Comparison of ENCODE assay signal across 8 cellular contexts in genomic region chr2:201208563-201209252, GRCh38. TPM values are rescaled to one million over a fixed set of nuclear protein-coding genes. Genes with fewer than 3 reads are reported as not detected.
DNase-seq lines count a peak whose midpoint lies in the region; ATAC-seq and TF ChIP-seq lines count a peak whose summit lies in the region.

No MANE protein-coding gene starts in this region.

- H3K9me3 Mint-ChIP-seq in HFFc6 = no peaks in the 10 kb centered on the region

- H3K4me2 ChIP-seq in Karpas-422 (ENCODE audit: low read depth, low read length, poor library complexity, severe bottlenecking) = peak overlapping the region; percentile 53

- H3K27me3 Mint-ChIP-seq in HFFc6 (ENCODE audit: insufficient read depth) = no peaks in the 10 kb centered on the region; the same call in 1 of the 2 replicates

- no peaks in the 10 kb centered on the region for H3K27me3 ChIP-seq in Karpas-422 (ENCODE audit: low read length)

- H3K36me3 ChIP-seq in Karpas-422 (ENCODE audit: insufficient read depth, low read length) = no peaks in the 10 kb centered on the region

- H3K36me3 Mint-ChIP-seq in HFFc6 (ENCODE audit: low read depth) = no peaks in the 10 kb centered on the region

- no peak overlapping the region for H2AFZ ChIP-seq in Karpas-422 (ENCODE audit: low read length)

- H3K9me3 ChIP-seq in Karpas-422 (ENCODE audit: low read length) = no peaks in the 10 kb centered on the region

- TF ChIP-seq CTCF in HFFc6 (IDR thresholded peaks at IDR 0.05) = no peak

- H3K9ac ChIP-seq in Karpas-422 (ENCODE audit: low read length) = no peak overlapping the region

- H3K27ac Mint-ChIP-seq in HFFc6 = no peak overlapping the region

- no peak overlapping the region for H3K4me3 ChIP-seq in Karpas-422 (ENCODE audit: low read length)

- no peak overlapping the region for H3K4me3 Mint-ChIP-seq in HFFc6

- H3K9me2 ChIP-seq in Karpas-422 (replicated peaks; ENCODE audit: insufficient read depth, low read length) = no peaks in the 10 kb centered on the region

- ATAC-seq in GM18861 (IDR thresholded peaks at IDR 0.05; ENCODE audit: unreplicated experiment) (peak; percentile 49), HG02610 (IDR thresholded peaks at IDR 0.05; ENCODE audit: unreplicated experiment) (peak; percentile 81), left lobe of liver (peak; percentile 45)

- peak; percentile 72 for DNase-seq in Karpas-422
- DNase-seq in left lobe of liver (ENCODE audit: low spot score) = no peak
- DNase-seq in NCI-H1092 treated with DMSO at 0.1 percent for 48 hours (lab: John Stamatoyannopoulos, UW) = no peak
- no peak for DNase-seq in ureter (ENCODE audit: low spot score)
- no peak for DNase-seq in HFFc6
- DNase-seq in dermis blood vessel endothelial cell = no peak

- H4K20me1 ChIP-seq in Karpas-422 (ENCODE audit: insufficient read depth, low read depth, low read length) = no peaks in the 10 kb centered on the region

- H3K4me1 Mint-ChIP-seq in HFFc6 (ENCODE audit: low read depth) = peaks cover 15% of the 10 kb centered on the region

- peaks cover 17% of the 10 kb centered on the region for H3K4me1 ChIP-seq in Karpas-422 (ENCODE audit: low read length)

- H3K27ac ChIP-seq in Karpas-422 (ENCODE audit: low read length) = no peak overlapping the region

- H3K79me2 ChIP-seq in Karpas-422 (ENCODE audit: low read length) = no peaks in the 10 kb centered on the region

RNA-seq across cellular contexts. Expression of gene CASP10, which starts 25.8 kb away (rescaled TPM):
- total RNA-seq in Karpas-422 (2014; rRNA removed; shearing (Covaris generic); ENCODE audit: low replicate concordance) = 0.48 and 5.2 TPM in 2 replicates
- 5.4 TPM for total RNA-seq in left lobe of liver
- total RNA-seq in ureter = 16.6 TPM
- total RNA-seq in HFFc6 (2021; fragmentation: NEBNext Ultra II Directional; extraction: Animal tissue kit (Norgen Biotek cat#: 25700)) = 1 to 10 TPM in 4 of 6 experiments, under 1 TPM in 2; 0.36 to 1.9 (median 1.6) TPM
- total RNA-seq in dermis blood vessel endothelial cell = 68.7 and 94.8 TPM in 2 replicates

RNA-seq across cellular contexts. Expression of gene CASP8, which starts 51.6 kb away (rescaled TPM):
- 28.5 and 114 TPM in 2 replicates for total RNA-seq in Karpas-422 (2014; rRNA removed; shearing (Covaris generic); ENCODE audit: low replicate concordance)
- total RNA-seq in left lobe of liver = 7.6 TPM
- 50.9 TPM for total RNA-seq in ureter
- total RNA-seq in HFFc6 (2021; fragmentation: NEBNext Ultra II Directional; extraction: Animal tissue kit (Norgen Biotek cat#: 25700)) = 10 to 100 TPM; 10.4 to 15.4 (median 14.4) TPM
- total RNA-seq in dermis blood vessel endothelial cell = 14.8 and 16.5 TPM in 2 replicates
